ENCODE assay signal across 14 cellular contexts in the genomic region with DNA sequence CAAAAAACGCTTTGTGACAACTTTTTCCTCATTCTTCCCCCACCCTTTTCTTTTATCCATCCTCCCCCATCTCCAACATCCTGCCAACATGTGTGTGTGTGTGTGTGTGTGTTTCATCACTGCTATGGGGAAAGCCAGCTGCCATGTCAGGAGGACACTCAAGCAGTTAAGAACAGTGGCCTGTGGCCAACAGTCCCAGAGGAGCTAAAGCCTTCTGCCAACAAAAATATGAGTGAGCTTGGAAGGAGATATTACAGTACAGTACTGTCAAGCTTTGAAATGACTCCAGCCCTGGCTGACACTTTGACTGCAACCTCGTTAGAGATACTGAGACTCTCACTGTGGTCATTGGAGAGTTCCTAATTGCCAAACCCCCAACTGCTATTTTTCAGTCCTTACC. TPM values are rescaled to one million over a fixed set of nuclear protein-coding genes. Genes with fewer than 3 reads are reported as not detected.
DNase-seq lines count a peak whose midpoint lies in the region; ATAC-seq and TF ChIP-seq lines count a peak whose summit lies in the region.
"Had no signal": no experiment of that assay in that cellular context is flagged by ENCODE, and none has a peak within 500 bp of the region (broad histone marks: within the 10 kb centered on the region; RNA-seq: fewer than 3 reads in every experiment).

No MANE protein-coding gene starts in this region.

- H2BK120ac ChIP-seq in trophoblast cell (ENCODE audit: insufficient read depth, low read length, poor library complexity) = no peak overlapping the region

- H3K4me1 ChIP-seq in trophoblast cell (ENCODE audit: control insufficient read depth in 1 of 2, insufficient read depth in 2 of 2, low read length in 2 of 2) = no peaks in the 10 kb centered on the region
- H3K4me1 ChIP-seq: BE2C had no signal

- peak overlapping the region in 1 of 5 experiments; percentile 44 for H3K4me3 Mint-ChIP-seq in brain
- H3K4me3 Mint-ChIP-seq: central memory CD8-positive, alpha-beta T cell had no signal

- WGBS in trophoblast cell (ENCODE audit: extremely low coverage, insufficient coverage, insufficient read length) = no CpG with 5 or more reads among the region's 2 CpGs

- H3K18ac ChIP-seq in trophoblast cell (ENCODE audit: low read length) = no peak overlapping the region

- H3K9me3 ChIP-seq in trophoblast cell (ENCODE audit: insufficient read depth, low read depth, low read length) = no peaks in the 10 kb centered on the region
- H3K9me3 ChIP-seq: BE2C had no signal

- peaks cover 5% of the 10 kb centered on the region for H3K79me1 ChIP-seq in trophoblast cell (ENCODE audit: low read length)

- H2AK5ac ChIP-seq in trophoblast cell (ENCODE audit: low read length) = no peak overlapping the region

- H3K23ac ChIP-seq in trophoblast cell (ENCODE audit: low read length) = no peak overlapping the region

- H2AFZ ChIP-seq in trophoblast cell (ENCODE audit: insufficient read depth, low read length, poor library complexity) = no peak overlapping the region

- no peaks in the 10 kb centered on the region for H3K36me3 ChIP-seq in trophoblast cell (ENCODE audit: control insufficient read depth in 1 of 2, insufficient read depth in 2 of 2, low read length in 2 of 2)
- H3K36me3 ChIP-seq: BE2C had no signal

- H3K27ac ChIP-seq in substantia nigra (ENCODE audit: low read depth, low read length, poor library complexity, severe bottlenecking) (no peak overlapping the region), trophoblast cell (ENCODE audit: low read depth, low read length) (no peak overlapping the region)

- H3K27me3 ChIP-seq in trophoblast cell (ENCODE audit: insufficient read depth, low read length) = no peaks in the 10 kb centered on the region
- H3K27me3 ChIP-seq: BE2C had no signal

- ATAC-seq in HG02623 (IDR thresholded peaks at IDR 0.05; ENCODE audit: unreplicated experiment) = no peak

- no peak overlapping the region for H3K4ac ChIP-seq in trophoblast cell (ENCODE audit: low read depth, low read length)

- H2BK12ac ChIP-seq in trophoblast cell (ENCODE audit: low read length) = no peak overlapping the region

- no peak overlapping the region for H3K4me2 ChIP-seq in trophoblast cell (ENCODE audit: low read length)

- H3K27me3 Mint-ChIP-seq in brain = no peaks in the 10 kb centered on the region

- H4K91ac ChIP-seq in trophoblast cell (ENCODE audit: low read depth, low read length) = no peak overlapping the region

- peaks cover 40% of the 10 kb centered on the region for H3K4me1 Mint-ChIP-seq in brain

- H3K4me3 ChIP-seq in trophoblast cell (ENCODE audit: low read depth, low read length) = no peak overlapping the region

- TF ChIP-seq CTCF in brain (conservative IDR thresholded peaks at IDR 0.05) = no peak

- H3K79me2 ChIP-seq in trophoblast cell (ENCODE audit: control insufficient read depth, insufficient read depth, low read length, poor library complexity) = peaks cover 5% of the 10 kb centered on the region

- H4K8ac ChIP-seq in trophoblast cell (ENCODE audit: low read depth, low read length) = no peak overlapping the region

- DNase-seq in DMS79 treated with DMSO at 0.1 percent for 48 hours (lab: John Stamatoyannopoulos, UW) (peak; percentile 40), NCI-H1694 (lab: John Stamatoyannopoulos, UW) (peak; percentile 37), kidney glomerular epithelial cell (lab: John Stamatoyannopoulos, UW) (peak; percentile 10), substantia nigra (lab: John Stamatoyannopoulos, UW) (no peak), trophoblast cell (no peak), foreskin melanocyte (no peak)
- DNase-seq: activated naive CD4-positive, alpha-beta T cell; BE2C; MM.1S; posterior cingulate gyrus; stimulated activated CD8-positive, alpha-beta memory T cell treated with anti-CD3 and anti-CD28 coated beads, Interleukin-4, amount 100 ng/mL, for 48 hours had no signal

- H3K9ac ChIP-seq in trophoblast cell (ENCODE audit: low read length) = no peak overlapping the region

- H3K14ac ChIP-seq in trophoblast cell (ENCODE audit: low read length) = no peak overlapping the region

- H3K9me3 Mint-ChIP-seq in brain = peaks cover 0 to 7% (median 0%) of the 10 kb centered on the region in 5 experiments
- H3K9me3 Mint-ChIP-seq: central memory CD8-positive, alpha-beta T cell had no signal

- no peaks in the 10 kb centered on the region for H3K36me3 Mint-ChIP-seq in brain

- no peak overlapping the region for H2BK5ac ChIP-seq in trophoblast cell (ENCODE audit: low read depth, low read length, poor library complexity)

- peak overlapping the region in 4 of 5 experiments; percentile 14 to 67 (median 16) for H3K27ac Mint-ChIP-seq in brain

- no peak overlapping the region for H4K12ac ChIP-seq in trophoblast cell (ENCODE audit: low read depth, low read length)

RNA-seq across cellular contexts. Expression of a gene that starts 5.0 kb away (rescaled TPM):
- 39.6 TPM for polyA plus RNA-seq in brain (ENCODE audit: insufficient read depth, low read depth, low replicate concordance)
- polyA plus RNA-seq in trophoblast cell (2013) = 64.8 and 68.3 TPM in 2 replicates

Comparison
In these comparisons a context has a peak if more than half of its experiments do, and no peak if none do; other contexts are left out.
1. DNase-seq: peak in DMS79 treated with DMSO at 0.1 percent for 48 hours (single experiment), NCI-H1694 (single experiment) and kidney glomerular epithelial cell (single experiment); none in substantia nigra (0 of 49), trophoblast cell (0 of 2) and foreskin melanocyte (single experiment).